ENCODE assay signal across 27 cellular contexts in the genomic region with DNA sequence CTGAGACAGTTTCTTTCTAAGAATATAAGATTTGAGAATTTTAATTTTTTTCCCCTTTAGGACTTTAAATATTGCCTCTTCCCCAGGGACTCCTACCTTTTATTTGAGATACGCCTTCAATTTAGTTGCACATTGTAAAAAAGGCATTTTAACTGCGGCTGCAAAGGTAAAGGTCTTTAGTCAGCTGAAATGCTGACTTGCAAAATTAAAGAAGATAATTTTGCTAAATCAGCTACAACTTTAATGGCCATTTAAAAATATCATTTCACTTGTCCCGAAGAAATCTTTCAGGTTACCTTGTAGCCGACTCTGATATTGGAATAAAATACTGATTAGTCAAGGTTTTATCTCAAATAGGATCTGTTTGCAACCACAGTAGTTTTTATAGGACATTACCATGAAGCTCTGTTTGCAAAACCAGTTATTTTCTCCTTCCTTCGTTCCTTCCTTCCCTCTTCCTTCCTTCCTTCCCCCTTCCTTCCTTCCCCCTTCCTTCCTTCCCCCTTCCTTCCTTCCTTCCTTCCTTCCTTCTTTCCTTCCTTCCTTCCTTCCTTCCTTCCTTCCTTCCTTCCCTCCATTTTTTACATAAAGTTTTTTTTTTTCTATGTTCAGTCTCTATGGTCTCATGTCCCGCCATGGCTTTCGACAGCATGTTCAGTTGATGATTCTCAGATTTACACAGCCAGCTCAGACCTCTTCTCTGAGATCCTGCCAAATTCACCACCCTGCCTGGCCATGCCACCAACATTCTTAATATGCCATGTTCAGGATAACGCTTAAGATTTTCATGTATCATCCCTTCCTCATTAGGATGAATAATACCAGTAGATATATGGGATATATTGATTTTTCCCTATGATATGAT.
"Had no signal": no experiment of that assay in that cellular context is flagged by ENCODE, and none has a peak within 500 bp of the region (broad histone marks: within the 10 kb centered on the region; RNA-seq: fewer than 3 reads in every experiment).

No MANE protein-coding gene starts in this region.

- DNase-seq: hypothalamus; immature natural killer cell; kidney; left colon; left lung; lower lobe of right lung; mammary epithelial cell; mesenchymal stem cell; naive thymus-derived CD8-positive, alpha-beta T cell; nucleus accumbens; stimulated activated CD4-positive, alpha-beta T cell treated with anti-CD3 and anti-CD28 coated beads, Interleukin-12 subunit alpha, Interleukin-12 subunit beta, amount 100 ng/mL, for 4 hours; stimulated activated CD4-positive, alpha-beta T cell treated with anti-CD3 and anti-CD28 coated beads, Interleukin-15, amount 100 ng/mL, for 24 hours; stimulated activated CD4-positive, alpha-beta T cell treated with anti-CD3 and anti-CD28 coated beads, Interleukin-4, amount 100 ng/mL, for 24 hours; stimulated activated naive CD4-positive, alpha-beta T cell treated with Interleukin-2 at 50 U/mL for 16 hours; stimulated activated naive CD8-positive, alpha-beta T cell treated with anti-CD3 and anti-CD28 coated beads, Interleukin-15, amount 100 ng/mL, for 72 hours; substantia nigra; uterus had no signal

- H3K4me3 ChIP-seq: left lung, lower lobe of right lung, right atrium auricular region, skin epidermis, tibial nerve, uterus had no signal

- H3K27ac Mint-ChIP-seq: immature natural killer cell; naive thymus-derived CD8-positive, alpha-beta T cell; nephron; stimulated activated effector memory CD8-positive, alpha-beta T cell treated with anti-CD3 and anti-CD28 coated beads, Interleukin-12 subunit alpha, Interleukin-12 subunit beta, amount 100 ng/mL, for 72 hours; type B pancreatic cell had no signal

- H3K27me3 ChIP-seq: left lung, right atrium auricular region, tibial nerve, uterus had no signal

- H3K27ac ChIP-seq: left lung, lower lobe of right lung, parathyroid adenoma, right atrium auricular region, skin epidermis, tibial nerve, uterus had no signal

- H3K36me3 ChIP-seq: left lung, lower lobe of right lung, right atrium auricular region, tibial nerve, uterus had no signal

- H3K9ac ChIP-seq: parathyroid adenoma had no signal

- H3K36me3 Mint-ChIP-seq: immature natural killer cell; naive thymus-derived CD8-positive, alpha-beta T cell; stimulated activated effector memory CD8-positive, alpha-beta T cell treated with anti-CD3 and anti-CD28 coated beads, Interleukin-12 subunit alpha, Interleukin-12 subunit beta, amount 100 ng/mL, for 72 hours; type B pancreatic cell had no signal

- FAIRE-seq: islet of Langerhans, kidney had no signal

- H3K9me3 Mint-ChIP-seq: nephron; neural crest cell; stimulated activated naive CD8-positive, alpha-beta T cell treated with anti-CD3 and anti-CD28 coated beads, Interleukin-15, amount 100 ng/mL, for 72 hours; type B pancreatic cell had no signal

- H3K9me3 ChIP-seq: left lung, lower lobe of right lung, right atrium auricular region, tibial nerve, uterus had no signal

- ATAC-seq: left colon; left lung; lower lobe of right lung; naive thymus-derived CD8-positive, alpha-beta T cell; sciatic nerve; stimulated activated effector memory CD8-positive, alpha-beta T cell treated with anti-CD3 and anti-CD28 coated beads, Interleukin-12 subunit alpha, Interleukin-12 subunit beta, amount 100 ng/mL, for 72 hours; stimulated activated naive CD8-positive, alpha-beta T cell treated with anti-CD3 and anti-CD28 coated beads, Interleukin-15, amount 100 ng/mL, for 72 hours had no signal

- H2AFZ ChIP-seq: parathyroid adenoma had no signal

- H3K27me3 Mint-ChIP-seq: naive thymus-derived CD8-positive, alpha-beta T cell; stimulated activated naive CD8-positive, alpha-beta T cell treated with anti-CD3 and anti-CD28 coated beads, Interleukin-15, amount 100 ng/mL, for 72 hours had no signal

- H3K4me1 Mint-ChIP-seq: immature natural killer cell; naive thymus-derived CD8-positive, alpha-beta T cell; nephron; neural crest cell; stimulated activated effector memory CD8-positive, alpha-beta T cell treated with anti-CD3 and anti-CD28 coated beads, Interleukin-12 subunit alpha, Interleukin-12 subunit beta, amount 100 ng/mL, for 72 hours; stimulated activated naive CD8-positive, alpha-beta T cell treated with anti-CD3 and anti-CD28 coated beads, Interleukin-15, amount 100 ng/mL, for 72 hours had no signal

- H3K4me1 ChIP-seq: left lung, lower lobe of right lung, parathyroid adenoma, right atrium auricular region, tibial nerve, uterus had no signal

- H3K4me3 Mint-ChIP-seq: immature natural killer cell; naive thymus-derived CD8-positive, alpha-beta T cell; nephron; neural crest cell; stimulated activated effector memory CD8-positive, alpha-beta T cell treated with anti-CD3 and anti-CD28 coated beads, Interleukin-12 subunit alpha, Interleukin-12 subunit beta, amount 100 ng/mL, for 72 hours; stimulated activated naive CD8-positive, alpha-beta T cell treated with anti-CD3 and anti-CD28 coated beads, Interleukin-15, amount 100 ng/mL, for 72 hours; type B pancreatic cell had no signal

- H3K79me2 ChIP-seq: parathyroid adenoma had no signal
